Comparison of ENCODE assay signal across 11 cellular contexts in genomic region chr7:137342751-137343482, GRCh38. TPM values are rescaled to one million over a fixed set of nuclear protein-coding genes. Genes with fewer than 3 reads are reported as not detected.
DNase-seq lines count a peak whose midpoint lies in the region; ATAC-seq and TF ChIP-seq lines count a peak whose summit lies in the region.
"Had no signal": no experiment of that assay in that cellular context is flagged by ENCODE, and none has a peak within 500 bp of the region (broad histone marks: within the 10 kb centered on the region; RNA-seq: fewer than 3 reads in every experiment).

No MANE protein-coding gene starts in this region.

- H3K4me3 ChIP-seq in dorsolateral prefrontal cortex (peak overlapping the region; percentile 41 to 85 (median 69)), stomach smooth muscle (ENCODE audit: low read length in 2 of 2) (peak overlapping the region; percentile 92 to 96)

- H3K27ac ChIP-seq in dorsolateral prefrontal cortex = peak overlapping the region; percentile 26 to 91 (median 80)
- peak overlapping the region; percentile 11 for H3K27ac ChIP-seq in stomach smooth muscle (ENCODE audit: low read length)

- TF ChIP-seq CTCF in dorsolateral prefrontal cortex (IDR thresholded peaks at IDR 0.05 in 54 of 56, conservative IDR thresholded peaks at IDR 0.05 in 2 of 56; ENCODE audit: low read depth in 1 of 56, partially characterized antibody in 56 of 56) = no peak

- H3K9ac ChIP-seq in stomach smooth muscle (ENCODE audit: low read length in 2 of 2) = peak overlapping the region; percentile 56 to 73

- ATAC-seq in left lobe of liver = peak; percentile 63

- no peaks in the 10 kb centered on the region for H3K36me3 ChIP-seq in stomach smooth muscle (ENCODE audit: control insufficient read depth in 2 of 2, insufficient read depth in 2 of 2, low read length in 2 of 2)

- H3K4me1 ChIP-seq in stomach smooth muscle (ENCODE audit: control insufficient read depth, insufficient read depth, low read length) = peaks cover 11% of the 10 kb centered on the region

- H3K27me3 ChIP-seq in dorsolateral prefrontal cortex (no peaks in the 10 kb centered on the region), stomach smooth muscle (ENCODE audit: control insufficient read depth in 1 of 2, insufficient read depth in 2 of 2, low read length in 2 of 2) (no peaks in the 10 kb centered on the region)

- peak; percentile 42 for DNase-seq in M059J (ENCODE audit: low read depth)
- no peak for DNase-seq in dorsolateral prefrontal cortex
- no peak for DNase-seq in left lobe of liver (ENCODE audit: low spot score)
- DNase-seq in SIG-M5 treated with dmso at 0.1 percent for 504 hours (lab: John Stamatoyannopoulos, UW; ENCODE audit: unreplicated experiment) = no peak
- no peak for DNase-seq in NCI-H82 (lab: John Stamatoyannopoulos, UW)
- no peak for DNase-seq in activated effector memory CD4-positive, alpha-beta T cell treated with Interleukin-2 at 50 U/mL for 16 hours
- DNase-seq in DMS153 treated with DMSO at 0.1 percent for 48 hours (lab: John Stamatoyannopoulos, UW; ENCODE audit: unreplicated experiment) = no peak
- DNase-seq: activated B cell treated with CpG ODN at 0.5 μM for 24 hours; effector memory CD4-positive, alpha-beta T cell; MV-4-11 had no signal

- H3K9me3 ChIP-seq in stomach smooth muscle (ENCODE audit: control insufficient read depth in 2 of 2, low read length in 2 of 2) = no peaks in the 10 kb centered on the region

- intact Hi-C loops in dorsolateral prefrontal cortex (cut with DNase I) = loop anchor here (5.0 kb wide), 2 partner anchors 109 to 176 kb away; no protein-coding TSS in a partner anchor

RNA-seq across cellular contexts. Expression of gene PTN, which starts 0.6 kb away (rescaled TPM):
- 76.2 and 114 TPM in 2 replicates for total RNA-seq in M059J (2014; rRNA removed; shearing (Covaris generic))
- total RNA-seq in dorsolateral prefrontal cortex (100 to 1,000 TPM in 30 of 120 experiments, 10 to 100 TPM in 90; 48.1 to 232 (median 85.8) TPM), left lobe of liver (0.38 TPM)
- total RNA-seq: activated B cell treated with CpG ODN at 0.5 μM for 24 hours had no signal

Comparison
In these comparisons a context has a peak if more than half of its experiments do, and no peak if none do; other contexts are left out.
1. RNA of gene PTN, which starts 0.6 kb away (total RNA-seq): 76.2 to 114 TPM in M059J and 48.1 to 232 TPM in dorsolateral prefrontal cortex; 0.38 TPM in left lobe of liver (single experiment); every median in the first group is over 10 times any median in the second.